2 cellular contexts compared by ENCODE assay signal in genomic region chr7:14377646-14378266, GRCh38.
TF ChIP-seq lines count a peak whose summit lies in the region.

No MANE protein-coding gene starts in this region.

TF ChIP-seq in SK-N-SH, 30 proteins besides CTCF, POLR2A, EP300 and RAD21 (continued from another document):
- TF ChIP-seq, protein P1, sequence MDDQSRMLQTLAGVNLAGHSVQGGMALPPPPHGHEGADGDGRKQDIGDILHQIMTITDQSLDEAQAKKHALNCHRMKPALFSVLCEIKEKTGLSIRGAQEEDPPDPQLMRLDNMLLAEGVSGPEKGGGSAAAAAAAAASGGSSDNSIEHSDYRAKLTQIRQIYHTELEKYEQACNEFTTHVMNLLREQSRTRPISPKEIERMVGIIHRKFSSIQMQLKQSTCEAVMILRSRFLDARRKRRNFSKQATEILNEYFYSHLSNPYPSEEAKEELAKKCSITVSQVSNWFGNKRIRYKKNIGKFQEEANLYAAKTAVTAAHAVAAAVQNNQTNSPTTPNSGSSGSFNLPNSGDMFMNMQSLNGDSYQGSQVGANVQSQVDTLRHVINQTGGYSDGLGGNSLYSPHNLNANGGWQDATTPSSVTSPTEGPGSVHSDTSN (IDR thresholded peaks at IDR 0.05), result no peak
- TF ChIP-seq, protein P2, sequence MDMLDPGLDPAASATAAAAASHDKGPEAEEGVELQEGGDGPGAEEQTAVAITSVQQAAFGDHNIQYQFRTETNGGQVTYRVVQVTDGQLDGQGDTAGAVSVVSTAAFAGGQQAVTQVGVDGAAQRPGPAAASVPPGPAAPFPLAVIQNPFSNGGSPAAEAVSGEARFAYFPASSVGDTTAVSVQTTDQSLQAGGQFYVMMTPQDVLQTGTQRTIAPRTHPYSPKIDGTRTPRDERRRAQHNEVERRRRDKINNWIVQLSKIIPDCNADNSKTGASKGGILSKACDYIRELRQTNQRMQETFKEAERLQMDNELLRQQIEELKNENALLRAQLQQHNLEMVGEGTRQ (IDR thresholded peaks at IDR 0.05; ENCODE audit: borderline replicate concordance, low read depth, low read length), result no peak
- TF ChIP-seq FOXM1 (IDR thresholded peaks at IDR 0.05; ENCODE audit: low read depth) (no peak), SIN3A (IDR thresholded peaks at IDR 0.05; ENCODE audit: borderline replicate concordance, low read depth, low read length) (no peak), FOSL2 (IDR thresholded peaks at IDR 0.05; ENCODE audit: borderline replicate concordance, low read depth) (no peak)
- TF ChIP-seq, protein P3, sequence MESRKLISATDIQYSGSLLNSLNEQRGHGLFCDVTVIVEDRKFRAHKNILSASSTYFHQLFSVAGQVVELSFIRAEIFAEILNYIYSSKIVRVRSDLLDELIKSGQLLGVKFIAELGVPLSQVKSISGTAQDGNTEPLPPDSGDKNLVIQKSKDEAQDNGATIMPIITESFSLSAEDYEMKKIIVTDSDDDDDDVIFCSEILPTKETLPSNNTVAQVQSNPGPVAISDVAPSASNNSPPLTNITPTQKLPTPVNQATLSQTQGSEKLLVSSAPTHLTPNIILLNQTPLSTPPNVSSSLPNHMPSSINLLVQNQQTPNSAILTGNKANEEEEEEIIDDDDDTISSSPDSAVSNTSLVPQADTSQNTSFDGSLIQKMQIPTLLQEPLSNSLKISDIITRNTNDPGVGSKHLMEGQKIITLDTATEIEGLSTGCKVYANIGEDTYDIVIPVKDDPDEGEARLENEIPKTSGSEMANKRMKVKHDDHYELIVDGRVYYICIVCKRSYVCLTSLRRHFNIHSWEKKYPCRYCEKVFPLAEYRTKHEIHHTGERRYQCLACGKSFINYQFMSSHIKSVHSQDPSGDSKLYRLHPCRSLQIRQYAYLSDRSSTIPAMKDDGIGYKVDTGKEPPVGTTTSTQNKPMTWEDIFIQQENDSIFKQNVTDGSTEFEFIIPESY (IDR thresholded peaks at IDR 0.05; ENCODE audit: borderline replicate concordance, low read depth), result no peak

TF ChIP-seq in SK-N-SH treated with all-trans-retinoic acid at 6 μM for 48 hours, 23 proteins besides CTCF, POLR2A, EP300 and RAD21 (continued from another document):
- TF ChIP-seq, protein P4, sequence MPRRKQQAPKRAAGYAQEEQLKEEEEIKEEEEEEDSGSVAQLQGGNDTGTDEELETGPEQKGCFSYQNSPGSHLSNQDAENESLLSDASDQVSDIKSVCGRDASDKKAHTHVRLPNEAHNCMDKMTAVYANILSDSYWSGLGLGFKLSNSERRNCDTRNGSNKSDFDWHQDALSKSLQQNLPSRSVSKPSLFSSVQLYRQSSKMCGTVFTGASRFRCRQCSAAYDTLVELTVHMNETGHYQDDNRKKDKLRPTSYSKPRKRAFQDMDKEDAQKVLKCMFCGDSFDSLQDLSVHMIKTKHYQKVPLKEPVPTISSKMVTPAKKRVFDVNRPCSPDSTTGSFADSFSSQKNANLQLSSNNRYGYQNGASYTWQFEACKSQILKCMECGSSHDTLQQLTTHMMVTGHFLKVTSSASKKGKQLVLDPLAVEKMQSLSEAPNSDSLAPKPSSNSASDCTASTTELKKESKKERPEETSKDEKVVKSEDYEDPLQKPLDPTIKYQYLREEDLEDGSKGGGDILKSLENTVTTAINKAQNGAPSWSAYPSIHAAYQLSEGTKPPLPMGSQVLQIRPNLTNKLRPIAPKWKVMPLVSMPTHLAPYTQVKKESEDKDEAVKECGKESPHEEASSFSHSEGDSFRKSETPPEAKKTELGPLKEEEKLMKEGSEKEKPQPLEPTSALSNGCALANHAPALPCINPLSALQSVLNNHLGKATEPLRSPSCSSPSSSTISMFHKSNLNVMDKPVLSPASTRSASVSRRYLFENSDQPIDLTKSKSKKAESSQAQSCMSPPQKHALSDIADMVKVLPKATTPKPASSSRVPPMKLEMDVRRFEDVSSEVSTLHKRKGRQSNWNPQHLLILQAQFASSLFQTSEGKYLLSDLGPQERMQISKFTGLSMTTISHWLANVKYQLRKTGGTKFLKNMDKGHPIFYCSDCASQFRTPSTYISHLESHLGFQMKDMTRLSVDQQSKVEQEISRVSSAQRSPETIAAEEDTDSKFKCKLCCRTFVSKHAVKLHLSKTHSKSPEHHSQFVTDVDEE (CRISPR knock-in tag; IDR thresholded peaks at IDR 0.05), result no peak
- TF ChIP-seq PATZ1 (CRISPR knock-in tag; IDR thresholded peaks at IDR 0.05; ENCODE audit: borderline replicate concordance) (no peak), ARNTL (CRISPR knock-in tag; IDR thresholded peaks at IDR 0.05; ENCODE audit: borderline replicate concordance, low read depth) (no peak), ZNF70 (CRISPR knock-in tag; IDR thresholded peaks at IDR 0.05) (no peak), ZNF8 (CRISPR knock-in tag; IDR thresholded peaks at IDR 0.05) (no peak), PPARA (CRISPR knock-in tag; IDR thresholded peaks at IDR 0.05; ENCODE audit: borderline replicate concordance) (no peak), ZFP3 (CRISPR knock-in tag; IDR thresholded peaks at IDR 0.05) (no peak), GLIS3 (CRISPR knock-in tag; IDR thresholded peaks at IDR 0.05) (no peak), ZC3H10 (CRISPR knock-in tag; IDR thresholded peaks at IDR 0.05) (no peak), TOX (CRISPR knock-in tag; IDR thresholded peaks at IDR 0.05; ENCODE audit: borderline replicate concordance) (no peak), ESRRG (CRISPR knock-in tag; IDR thresholded peaks at IDR 0.05) (no peak)
